In the genomic region with DNA sequence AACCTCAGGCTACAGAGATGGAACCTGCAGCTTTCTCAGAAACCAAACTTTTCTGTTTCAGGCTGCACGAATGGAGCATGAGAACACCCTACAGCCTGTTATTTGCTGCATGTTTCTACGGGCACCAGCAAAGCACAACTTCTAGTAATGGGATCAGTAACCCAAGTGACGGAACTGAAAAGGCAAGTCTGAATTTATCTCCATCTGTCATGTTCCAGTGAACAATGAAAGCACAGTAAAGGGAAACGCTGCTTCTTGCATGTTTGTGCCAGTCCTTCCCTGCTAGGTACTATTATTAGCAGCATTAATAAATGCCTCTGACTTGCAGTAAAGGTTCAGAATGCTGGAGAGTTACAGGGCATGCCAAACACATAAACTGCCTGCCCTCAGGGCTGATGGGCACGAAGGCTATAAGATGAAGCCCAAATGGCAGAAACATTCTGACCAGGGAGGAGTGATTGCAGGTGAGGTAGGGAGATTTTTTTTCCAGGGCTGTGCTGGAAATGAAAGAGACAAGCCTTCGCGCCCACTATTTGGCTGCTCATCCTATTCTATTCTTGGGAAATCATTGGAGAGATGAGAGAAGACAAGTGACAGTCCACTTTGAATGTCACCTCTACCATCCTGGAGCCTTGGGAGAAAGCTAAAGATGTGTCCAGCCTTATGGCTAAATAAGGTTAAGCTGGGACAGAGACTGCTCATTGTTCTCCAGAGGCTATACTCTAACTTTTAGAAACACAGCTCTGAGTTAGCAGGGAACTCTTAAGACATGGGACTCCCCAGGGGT, we compare ENCODE assay signal across 19 cellular contexts.
DNase-seq lines count a peak whose midpoint lies in the region; ATAC-seq, FAIRE-seq and TF ChIP-seq lines count a peak whose summit lies in the region.
"Had no signal": no experiment of that assay in that cellular context is flagged by ENCODE, and none has a peak within 500 bp of the region (broad histone marks: within the 10 kb centered on the region; RNA-seq: fewer than 3 reads in every experiment).

No MANE protein-coding gene starts in this region.

- POLR2A ChIA-PET in H1 (lab: Charles Lee; ENCODE audit: partially characterized antibody), result no interaction called here
- POLR2A ChIA-PET in naive thymus-derived CD4-positive, alpha-beta T cell (lab: Charles Lee), result interaction anchor here (0.6 kb wide), 1 partner anchor 25 kb away, joined by 3 read pairs; no protein-coding TSS in a partner anchor

- H3K4me3 Mint-ChIP-seq in CD4-positive, CD25-positive, alpha-beta regulatory T cell, result no peak overlapping the region
- H3K4me3 Mint-ChIP-seq in naive thymus-derived CD4-positive, alpha-beta T cell, result peak overlapping the region in 5 of 10 donors; percentile 17 to 48 (median 24)
- H3K4me3 Mint-ChIP-seq: activated CD4-positive, alpha-beta memory T cell treated with anti-CD3 and anti-CD28 coated beads for 36 hours; activated T-cell treated with anti-CD3 and anti-CD28 coated beads, Interleukin-2, amount 50 U/mL, for 24 hours had no signal

- no peak overlapping the region for H4K8ac ChIP-seq in H1 (ENCODE audit: extremely low read depth, insufficient read depth, low read length)

- no peak overlapping the region for H3K23ac ChIP-seq in H1 (ENCODE audit: insufficient read length)

- no peak for FAIRE-seq in H1 (lab: Jason Lieb, UNC)
- no peak for FAIRE-seq in kidney (lab: Jason Lieb, UNC)
- FAIRE-seq in urothelium cell line (lab: Jason Lieb, UNC), result no peak

- no peak overlapping the region for H2BK12ac ChIP-seq in H1 (ENCODE audit: low read depth, low read length)

- no peak overlapping the region for H4K5ac ChIP-seq in H1 (ENCODE audit: insufficient read length, low read depth, low read length)

- peak overlapping the region; percentile 53; the same call in 1 of the 2 replicates for H2AFZ ChIP-seq in H1 (ENCODE audit: low read length)

- no peak for TF ChIP-seq EP300 in H1 (IDR thresholded peaks at IDR 0.05; ENCODE audit: borderline replicate concordance in 1 of 2, low read depth in 2 of 2, low read length in 2 of 2)

- ATAC-seq in CD4-positive, CD25-positive, alpha-beta regulatory T cell (ENCODE audit: low read depth in 2 of 2), result no peak
- no peak for ATAC-seq in naive thymus-derived CD4-positive, alpha-beta T cell
- no peak for ATAC-seq in HG03442 (IDR thresholded peaks at IDR 0.05; ENCODE audit: unreplicated experiment)

- peaks cover 0 to 11% (median 4%) of the 10 kb centered on the region in 4 donors for H3K4me1 Mint-ChIP-seq in CD4-positive, CD25-positive, alpha-beta regulatory T cell
- peaks cover 2 to 34% (median 28%) of the 10 kb centered on the region in 7 donors for H3K4me1 Mint-ChIP-seq in naive thymus-derived CD4-positive, alpha-beta T cell

- TF ChIP-seq POLR2A in H1 (IDR thresholded peaks at IDR 0.05; ENCODE audit: control extremely low read depth in 1 of 2, low read depth in 2 of 2, low read length in 2 of 2), result no peak

- no peak overlapping the region for H2BK20ac ChIP-seq in H1 (ENCODE audit: low read length)

- no peak overlapping the region for H4K91ac ChIP-seq in H1 (replicated peaks; ENCODE audit: insufficient read length, low read length)

- H3K9ac ChIP-seq in H1 (replicated peaks in 1 of 4; ENCODE audit: extremely low read depth in 1 of 4, low read depth in 3 of 4, low read length in 3 of 4), result no peak overlapping the region
- H3K9ac ChIP-seq in kidney (ENCODE audit: low read length in 2 of 2), result no peak overlapping the region

- no peak overlapping the region for H3K14ac ChIP-seq in H1 (ENCODE audit: insufficient read length)

- H3K18ac ChIP-seq in H1 (ENCODE audit: extremely low read depth, low read length), result no peak overlapping the region

- H3K4ac ChIP-seq in H1 (replicated peaks; ENCODE audit: insufficient read length, low read depth, low read length), result no peak overlapping the region

- no peak for TF ChIP-seq CTCF in H1 (IDR thresholded peaks at IDR 0.05; ENCODE audit: control extremely low read depth in 1 of 3, insufficient read depth in 1 of 3, low read depth in 1 of 3, low read length in 3 of 3)
- no peak for TF ChIP-seq CTCF in kidney (IDR thresholded peaks at IDR 0.05; ENCODE audit: borderline replicate concordance, extremely low read depth, insufficient read depth)

- peaks cover 0 to 4% (median 0%) of the 10 kb centered on the region in 7 donors for H3K9me3 Mint-ChIP-seq in CD4-positive, CD25-positive, alpha-beta regulatory T cell
- peaks cover 0 to 11% (median 3%) of the 10 kb centered on the region in 11 donors for H3K9me3 Mint-ChIP-seq in naive thymus-derived CD4-positive, alpha-beta T cell

- H2BK15ac ChIP-seq in H1 (ENCODE audit: low read length), result no peak overlapping the region

- H3K36me3 ChIP-seq in CD4-positive, CD25-positive, alpha-beta regulatory T cell (ENCODE audit: control insufficient read depth, insufficient read depth, low read length), result no peaks in the 10 kb centered on the region
- H3K36me3 ChIP-seq in H1 (ENCODE audit: control insufficient read depth in 2 of 4, insufficient read depth in 4 of 4, low read length in 3 of 4), result no peaks in the 10 kb centered on the region
- no peaks in the 10 kb centered on the region for H3K36me3 ChIP-seq in naive thymus-derived CD4-positive, alpha-beta T cell (ENCODE audit: control insufficient read depth in 2 of 3, insufficient read depth in 3 of 3, low read length in 3 of 3)
- H3K36me3 ChIP-seq in kidney (ENCODE audit: control insufficient read depth in 1 of 2, insufficient read depth in 2 of 2, low read length in 2 of 2), result no peaks in the 10 kb centered on the region

- no peak overlapping the region for H2BK5ac ChIP-seq in H1 (ENCODE audit: low read depth, low read length)

- no peaks in the 10 kb centered on the region for H3K27me3 ChIP-seq in CD4-positive, CD25-positive, alpha-beta regulatory T cell (ENCODE audit: control insufficient read depth, insufficient read depth, low read length)
- no peaks in the 10 kb centered on the region for H3K27me3 ChIP-seq in H1 (replicated peaks in 1 of 4; ENCODE audit: control insufficient read depth in 3 of 4, extremely low read depth in 1 of 4, insufficient read depth in 3 of 4, low read length in 3 of 4)
- no peaks in the 10 kb centered on the region for H3K27me3 ChIP-seq in naive thymus-derived CD4-positive, alpha-beta T cell (ENCODE audit: control insufficient read depth in 2 of 2, insufficient read depth in 2 of 2, low read length in 2 of 2)

- DNase-seq in CD4-positive, CD25-positive, alpha-beta regulatory T cell, result no peak
- peak; percentile 57 for DNase-seq in NCI-H1694 (lab: John Stamatoyannopoulos, UW)
- no peak for DNase-seq in H1 (ENCODE audit: low read depth in 1 of 2, low spot score in 2 of 2)
- DNase-seq in naive thymus-derived CD4-positive, alpha-beta T cell, result peak in 1 of 9 donors; percentile 23
- DNase-seq in kidney, result no peak
- no peak for DNase-seq in urothelium cell line (ENCODE audit: low spot score)
- no peak for DNase-seq in GF-D8 (lab: John Stamatoyannopoulos, UW)
- DNase-seq: activated CD4-positive, alpha-beta memory T cell treated with anti-CD3 and anti-CD28 coated beads for 36 hours; activated naive CD4-positive, alpha-beta T cell treated with anti-CD3 and anti-CD28 coated beads, Interleukin-2, amount 50 U/mL, for 16 hours; activated T-cell treated with anti-CD3 and anti-CD28 coated beads, Interleukin-2, amount 50 U/mL, for 24 hours; dorsolateral prefrontal cortex; EL; head of caudate nucleus; KBM-7; NCI-H2107; RPMI8226; stimulated activated CD4-positive, alpha-beta T cell treated with anti-CD3 and anti-CD28 coated beads, Interleukin-1b, Interleukin-23, amount 100 ng/mL, for 48 hours had no signal

- H3K4me2 ChIP-seq in H1 (ENCODE audit: insufficient read depth in 1 of 2, low read depth in 2 of 2, low read length in 2 of 2), result no peak overlapping the region

- CTCF ChIA-PET in H1 (lab: Charles Lee; ENCODE audit: partially characterized antibody), result interaction anchor here (1.2 to 1.4 kb wide), 2 partner anchors 25 to 54 kb away, joined by 4 to 5 read pairs; no protein-coding TSS in a partner anchor
- CTCF ChIA-PET in naive thymus-derived CD4-positive, alpha-beta T cell (lab: Charles Lee), result interaction anchor here (1.5 kb wide), 1 partner anchor 23 kb away, joined by 5 read pairs; no protein-coding TSS in a partner anchor

- H3K27ac Mint-ChIP-seq in CD4-positive, CD25-positive, alpha-beta regulatory T cell, result peak overlapping the region; percentile 33 to 74 (median 51)
- peak overlapping the region in 7 of 9 donors; percentile 20 to 87 (median 38) for H3K27ac Mint-ChIP-seq in naive thymus-derived CD4-positive, alpha-beta T cell
- H3K27ac Mint-ChIP-seq: activated CD4-positive, alpha-beta memory T cell treated with anti-CD3 and anti-CD28 coated beads for 36 hours; activated T-cell treated with anti-CD3 and anti-CD28 coated beads, Interleukin-2, amount 50 U/mL, for 24 hours had no signal

- no peaks in the 10 kb centered on the region for H3K79me2 ChIP-seq in H1 (ENCODE audit: control insufficient read depth in 1 of 2, insufficient read depth in 2 of 2, low read length in 2 of 2)

- no peaks in the 10 kb centered on the region for H3K27me3 Mint-ChIP-seq in CD4-positive, CD25-positive, alpha-beta regulatory T cell
- peaks cover 0 to 2% (median 0%) of the 10 kb centered on the region in 5 donors for H3K27me3 Mint-ChIP-seq in naive thymus-derived CD4-positive, alpha-beta T cell
- H3K27me3 Mint-ChIP-seq: activated CD4-positive, alpha-beta memory T cell treated with anti-CD3 and anti-CD28 coated beads for 36 hours; activated T-cell treated with anti-CD3 and anti-CD28 coated beads, Interleukin-2, amount 50 U/mL, for 24 hours had no signal

- H3K4me1 ChIP-seq in CD4-positive, CD25-positive, alpha-beta regulatory T cell (ENCODE audit: control insufficient read depth, insufficient read depth, low read length, poor library complexity, severe bottlenecking), result no peaks in the 10 kb centered on the region
- H3K4me1 ChIP-seq in H1 (replicated peaks in 1 of 4; ENCODE audit: control insufficient read depth in 3 of 4, insufficient read depth in 4 of 4, low read length in 3 of 4), result peaks cover 0 to 3% (median 0%) of the 10 kb centered on the region in 4 experiments; a peak in 2 of 7 replicates
- H3K4me1 ChIP-seq in naive thymus-derived CD4-positive, alpha-beta T cell (ENCODE audit: control insufficient read depth in 2 of 2, insufficient read depth in 2 of 2, low read length in 2 of 2), result peaks cover 0 to 7% of the 10 kb centered on the region in 2 donors
- H3K4me1 ChIP-seq in kidney (ENCODE audit: control insufficient read depth in 1 of 2, insufficient read depth in 1 of 2, low read depth in 1 of 2, low read length in 2 of 2), result peaks cover 2 to 3% of the 10 kb centered on the region in 2 donors

- H3K23me2 ChIP-seq in H1 (ENCODE audit: low read depth, low read length), result no peaks in the 10 kb centered on the region

- no peaks in the 10 kb centered on the region for H3K79me1 ChIP-seq in H1 (ENCODE audit: low read depth, low read length)

- no peak overlapping the region for H3K27ac ChIP-seq in CD4-positive, CD25-positive, alpha-beta regulatory T cell (ENCODE audit: insufficient read depth, low read length, poor library complexity, severe bottlenecking)
- no peak overlapping the region for H3K27ac ChIP-seq in H1 (ENCODE audit: low read depth, low read length)
- H3K27ac ChIP-seq in naive thymus-derived CD4-positive, alpha-beta T cell (ENCODE audit: low read depth, low read length), result no peak overlapping the region
- H3K27ac ChIP-seq in kidney (ENCODE audit: low read depth in 2 of 2, low read length in 2 of 2), result peak overlapping the region in 1 of 2 donors; percentile 34
- H3K27ac ChIP-seq: dorsolateral prefrontal cortex, VCaP had no signal

- no peak overlapping the region for H2BK120ac ChIP-seq in H1 (replicated peaks; ENCODE audit: low read depth, low read length)

- H3K36me3 Mint-ChIP-seq in CD4-positive, CD25-positive, alpha-beta regulatory T cell, result peaks cover 7% of the 10 kb centered on the region
- H3K36me3 Mint-ChIP-seq in naive thymus-derived CD4-positive, alpha-beta T cell, result peaks cover 0 to 2% (median 0%) of the 10 kb centered on the region in 5 donors
- H3K36me3 Mint-ChIP-seq: activated CD4-positive, alpha-beta memory T cell treated with anti-CD3 and anti-CD28 coated beads for 36 hours had no signal

- WGBS in H1 (ENCODE audit: extremely low coverage in 1 of 2, insufficient coverage in 1 of 2, insufficient read length in 1 of 2, insufficient replicate concordance in 2 of 2, low coverage in 1 of 2, low lambda C conversion rate in 2 of 2, missing lambda C conversion rate in 1 of 2), 2 experiments, result 89% methylated on average over 7 of the region's 7 CpGs; no CpG with 5 or more reads in 1 of the 2 experiments

- H3K4me3 ChIP-seq in CD4-positive, CD25-positive, alpha-beta regulatory T cell (ENCODE audit: low read depth, low read length), result no peak overlapping the region
- H3K4me3 ChIP-seq in H1 (ENCODE audit: extremely low read depth in 1 of 4, insufficient read depth in 2 of 4, low read depth in 3 of 4, low read length in 4 of 4) (no peak overlapping the region), kidney (ENCODE audit: low read length in 2 of 2) (no peak overlapping the region)
- H3K4me3 ChIP-seq in naive thymus-derived CD4-positive, alpha-beta T cell (ENCODE audit: low read length), result no peak overlapping the region
- H3K4me3 ChIP-seq: dorsolateral prefrontal cortex had no signal

- H4K20me1 ChIP-seq in H1 (replicated peaks in 1 of 2; ENCODE audit: control insufficient read depth in 1 of 2, insufficient read depth in 2 of 2, low read length in 2 of 2), result no peaks in the 10 kb centered on the region

- no peak for TF ChIP-seq RAD21 in H1 (IDR thresholded peaks at IDR 0.05 in 1 of 2, conservative IDR thresholded peaks at IDR 0.05 in 1 of 2; ENCODE audit: low read depth in 2 of 2, low read length in 2 of 2)

- H2AK5ac ChIP-seq in H1 (ENCODE audit: low read depth, low read length), result no peak overlapping the region

- no peak overlapping the region for H3K56ac ChIP-seq in H1 (replicated peaks; ENCODE audit: insufficient read length, low read depth, low read length)

- intact Hi-C loops in naive thymus-derived CD4-positive, alpha-beta T cell (cut with micrococcal nuclease), result no loop called here
- intact Hi-C loops in kidney (cut with DNase I), result no loop called here

- peaks cover 0 to 4% of the 10 kb centered on the region in 2 experiments for H3K9me3 ChIP-seq in CD4-positive, CD25-positive, alpha-beta regulatory T cell (ENCODE audit: control insufficient read depth in 2 of 2, low read length in 2 of 2)
- H3K9me3 ChIP-seq in H1 (ENCODE audit: insufficient read depth in 2 of 2, low read depth in 1 of 2, low read length in 1 of 2) (no peaks in the 10 kb centered on the region), kidney (ENCODE audit: control insufficient read depth in 1 of 2, low read length in 2 of 2) (no peaks in the 10 kb centered on the region)
- no peaks in the 10 kb centered on the region for H3K9me3 ChIP-seq in naive thymus-derived CD4-positive, alpha-beta T cell (ENCODE audit: control insufficient read depth in 2 of 3, low read length in 3 of 3)
